In the genomic region with DNA sequence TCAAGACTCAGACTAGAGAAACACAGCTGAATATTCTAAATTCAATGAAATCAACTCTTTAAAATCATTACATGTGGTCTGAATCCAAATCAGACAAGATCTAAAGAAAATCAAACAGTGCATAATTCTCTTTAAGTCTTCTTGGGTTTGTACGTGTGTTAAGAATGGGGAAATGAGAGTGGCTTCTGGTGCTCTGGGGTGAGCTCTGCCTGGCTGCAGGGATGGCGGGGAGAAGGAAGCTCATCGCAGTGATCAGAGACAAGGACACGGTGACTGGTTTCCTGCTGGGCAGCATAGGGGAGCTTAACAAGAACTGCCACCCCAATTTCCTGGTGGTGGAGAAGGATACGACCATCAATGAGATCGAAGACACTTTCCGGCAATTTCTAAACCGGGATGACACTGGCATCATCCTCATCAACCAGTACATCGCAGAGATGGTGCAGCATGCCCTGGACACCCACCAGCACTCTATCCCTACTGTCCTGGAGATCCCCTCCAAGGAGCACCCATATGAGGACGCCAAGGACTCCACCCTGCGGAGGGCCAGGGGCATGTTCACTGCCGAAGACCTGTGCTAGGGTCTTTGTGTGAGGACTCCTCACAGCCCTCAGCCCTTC, we compare ENCODE assay signal across 20 cellular contexts.
"Had no signal": no experiment of that assay in that cellular context is flagged by ENCODE, and none has a peak within 500 bp of the region (broad histone marks: within the 10 kb centered on the region; RNA-seq: fewer than 3 reads in every experiment).

No MANE protein-coding gene starts in this region.

- H3K4me1 ChIP-seq: ascending aorta, breast epithelium, gastrocnemius medialis, right atrium auricular region, suprapubic skin had no signal

- H3K4me3 ChIP-seq: ascending aorta, breast epithelium, gastrocnemius medialis, right atrium auricular region, skin epidermis, suprapubic skin had no signal

- H3K27me3 Mint-ChIP-seq: activated T-helper 17 cell treated with anti-CD3 and anti-CD28 coated beads, Interleukin-2, amount 50 U/mL, for 72 hours; stimulated activated naive CD8-positive, alpha-beta T cell treated with anti-CD3 and anti-CD28 coated beads, Interleukin-15, Interleukin-2, amounts not matched to agents 100 ng/mL and 50 ng/mL, for 24 hours had no signal

- H3K4me3 Mint-ChIP-seq: activated T-helper 17 cell treated with anti-CD3 and anti-CD28 coated beads, Interleukin-2, amount 50 U/mL, for 72 hours; natural killer cell; stimulated activated naive CD8-positive, alpha-beta T cell treated with anti-CD3 and anti-CD28 coated beads, Interleukin-15, Interleukin-2, amounts not matched to agents 100 ng/mL and 50 ng/mL, for 24 hours had no signal

- H3K36me3 ChIP-seq: breast epithelium had no signal

- H3K9me3 Mint-ChIP-seq: activated T-helper 17 cell treated with anti-CD3 and anti-CD28 coated beads, Interleukin-2, amount 50 U/mL, for 72 hours; natural killer cell; stimulated activated naive CD8-positive, alpha-beta T cell treated with anti-CD3 and anti-CD28 coated beads, Interleukin-15, Interleukin-2, amounts not matched to agents 100 ng/mL and 50 ng/mL, for 24 hours had no signal

- H3K27me3 ChIP-seq: ascending aorta, breast epithelium, gastrocnemius medialis, right atrium auricular region, suprapubic skin had no signal

- ATAC-seq: activated CD4-positive, CD25-positive, alpha-beta regulatory T cell treated with anti-CD3 and anti-CD28 coated beads, Interleukin-2, amount 50 U/mL, for 24 hours; activated T-helper 17 cell treated with anti-CD3 and anti-CD28 coated beads, Interleukin-2, amount 50 U/mL, for 72 hours; left lobe of liver; natural killer cell had no signal

- H3K27ac Mint-ChIP-seq: activated T-helper 17 cell treated with anti-CD3 and anti-CD28 coated beads, Interleukin-2, amount 50 U/mL, for 72 hours; natural killer cell; stimulated activated naive CD8-positive, alpha-beta T cell treated with anti-CD3 and anti-CD28 coated beads, Interleukin-15, Interleukin-2, amounts not matched to agents 100 ng/mL and 50 ng/mL, for 24 hours had no signal

- H3K9me3 ChIP-seq: ascending aorta, breast epithelium, gastrocnemius medialis, right atrium auricular region, suprapubic skin had no signal

- FAIRE-seq: islet of Langerhans had no signal

- H3K4me1 Mint-ChIP-seq: activated T-helper 17 cell treated with anti-CD3 and anti-CD28 coated beads, Interleukin-2, amount 50 U/mL, for 72 hours; natural killer cell had no signal

- DNase-seq: activated CD4-positive, alpha-beta T cell treated with anti-CD3 and anti-CD28 coated beads, Interleukin-2, amount 50 U/mL, for 1 hour; activated naive CD4-positive, alpha-beta T cell treated with Interleukin-2 at 50 U/mL for 16 hours; cerebellar nuclear complex; gastrocnemius medialis; mammary epithelial cell; natural killer cell; occipital lobe; stimulated activated CD4-positive, alpha-beta T cell treated with anti-CD3 and anti-CD28 coated beads, Interleukin-15, amount 100 ng/mL, for 24 hours; stimulated activated CD4-positive, alpha-beta T cell treated with anti-CD3 and anti-CD28 coated beads, Interleukin-4, amount 100 ng/mL, for 1 hour; trophoblast cell had no signal

- H3K27ac ChIP-seq: ascending aorta, breast epithelium, gastrocnemius medialis, right atrium auricular region, skin epidermis, suprapubic skin had no signal
